Comparison of ENCODE assay signal across 12 cellular contexts in genomic region chr5:56317923-56318561, GRCh38.
DNase-seq lines count a peak whose midpoint lies in the region; ATAC-seq, FAIRE-seq and TF ChIP-seq lines count a peak whose summit lies in the region.
"Had no signal": no experiment of that assay in that cellular context is flagged by ENCODE, and none has a peak within 500 bp of the region (broad histone marks: within the 10 kb centered on the region; RNA-seq: fewer than 3 reads in every experiment).

No MANE protein-coding gene starts in this region.

- no peak overlapping the region for H3K56ac ChIP-seq in H9 (ENCODE audit: insufficient read length, low read depth, low read length)

- peaks cover 46% of the 10 kb centered on the region for H3K4me1 ChIP-seq in SJSA1 (replicated peaks)
- H3K4me1 ChIP-seq in left lung: peaks cover 0 to 4% of the 10 kb centered on the region in 2 donors
- H3K4me1 ChIP-seq in H9 (ENCODE audit: insufficient read depth, low read length): no peaks in the 10 kb centered on the region

- H3K36me3 Mint-ChIP-seq in H9 (ENCODE audit: insufficient read depth in 1 of 3, low read depth in 3 of 3): no peaks in the 10 kb centered on the region
- H3K36me3 Mint-ChIP-seq: activated naive CD4-positive, alpha-beta T cell treated with anti-CD3 and anti-CD28 coated beads, Interleukin-2, amount 50 U/mL, for 24 hours had no signal

- no peak overlapping the region for H2BK120ac ChIP-seq in H9 (ENCODE audit: low read depth, low read length, poor library complexity, severe bottlenecking)

- no peak overlapping the region for H2BK12ac ChIP-seq in H9 (ENCODE audit: insufficient read length, low read depth, low read length)

- no peak overlapping the region for H2AFZ ChIP-seq in H9 (ENCODE audit: low read length)

- H3K23ac ChIP-seq in H9 (ENCODE audit: insufficient read length, low read depth, low read length): no peak overlapping the region

- no peak overlapping the region for H4K8ac ChIP-seq in H9 (replicated peaks; ENCODE audit: insufficient read length, low read depth, low read length)

- no peak overlapping the region for H3K4me3 ChIP-seq in SJSA1
- no peak overlapping the region for H3K4me3 ChIP-seq in left lung

- H3K4ac ChIP-seq in H9 (ENCODE audit: low read depth, low read length): no peak overlapping the region

- H3T11ph ChIP-seq in H9 (ENCODE audit: low read length): no peak overlapping the region

- no peak overlapping the region for H2AK5ac ChIP-seq in H9 (ENCODE audit: insufficient read length, low read length)

- peak; percentile 64 for ATAC-seq in GM19452 (IDR thresholded peaks at IDR 0.05; ENCODE audit: unreplicated experiment)
- ATAC-seq in HG02938 (IDR thresholded peaks at IDR 0.05; ENCODE audit: unreplicated experiment): peak; percentile 79
- ATAC-seq in left lung: no peak
- no peak for ATAC-seq in Right ventricle myocardium superior (ENCODE audit: poor library complexity)

- H3K27me3 Mint-ChIP-seq in H9 (ENCODE audit: low read depth): no peaks in the 10 kb centered on the region
- H3K27me3 Mint-ChIP-seq: activated naive CD4-positive, alpha-beta T cell treated with anti-CD3 and anti-CD28 coated beads, Interleukin-2, amount 50 U/mL, for 24 hours had no signal

- H3K27ac Mint-ChIP-seq in H9: no peak overlapping the region
- H3K27ac Mint-ChIP-seq: activated naive CD4-positive, alpha-beta T cell treated with anti-CD3 and anti-CD28 coated beads, Interleukin-2, amount 50 U/mL, for 24 hours had no signal

- no peaks in the 10 kb centered on the region for H3K36me3 ChIP-seq in SJSA1
- H3K36me3 ChIP-seq in left lung: no peaks in the 10 kb centered on the region

- no CpG with 5 or more reads among the region's 7 CpGs for WGBS in H9 (ENCODE audit: extremely low coverage, insufficient read length, low lambda C conversion rate)

- no peaks in the 10 kb centered on the region for H3K79me1 ChIP-seq in H9 (ENCODE audit: insufficient read depth, low read depth, low read length, poor library complexity, severe bottlenecking)

- H3K27ac ChIP-seq in SJSA1 (peak overlapping the region; percentile 92), left lung (no peak overlapping the region), H9 (ENCODE audit: insufficient read length, low read depth, low read length) (no peak overlapping the region)

- intact Hi-C loops in left lung (cut with DNase I) (no loop called here), Right ventricle myocardium superior (cut with DNase I) (no loop called here)

- H4K5ac ChIP-seq in H9 (ENCODE audit: insufficient read length, low read depth, low read length): no peak overlapping the region

- no peak overlapping the region for H3K4me3 Mint-ChIP-seq in H9
- H3K4me3 Mint-ChIP-seq: activated naive CD4-positive, alpha-beta T cell treated with anti-CD3 and anti-CD28 coated beads, Interleukin-2, amount 50 U/mL, for 24 hours had no signal

- H3K23me2 ChIP-seq in H9 (ENCODE audit: insufficient read length, low read depth, low read length, poor library complexity, severe bottlenecking): no peaks in the 10 kb centered on the region

- no peak overlapping the region for H3K18ac ChIP-seq in H9 (ENCODE audit: insufficient read length, low read depth, low read length)

- no peaks in the 10 kb centered on the region for H3K9me3 ChIP-seq in SJSA1 (replicated peaks)
- H3K9me3 ChIP-seq in left lung: no peaks in the 10 kb centered on the region
- no peaks in the 10 kb centered on the region for H3K9me3 ChIP-seq in H9 (ENCODE audit: control insufficient read depth, low read depth, low read length)

- H3K9me3 Mint-ChIP-seq in H9: no peaks in the 10 kb centered on the region
- H3K9me3 Mint-ChIP-seq: activated naive CD4-positive, alpha-beta T cell treated with anti-CD3 and anti-CD28 coated beads, Interleukin-2, amount 50 U/mL, for 24 hours had no signal

- no peak overlapping the region for H2BK20ac ChIP-seq in H9 (ENCODE audit: low read depth, low read length, poor library complexity, severe bottlenecking)

- in situ Hi-C loops in GM13977 (cut with MboI; ENCODE audit: low pct_unique_long_range_greater_than_20kb, low sequenced_read_pairs, unreplicated experiment): no loop called here

- no peak overlapping the region for H3K14ac ChIP-seq in H9 (ENCODE audit: insufficient read depth, low read length)

- H2BK5ac ChIP-seq in H9 (ENCODE audit: insufficient read length, low read length): no peak overlapping the region

- DNase-seq in GM13977 (ENCODE audit: low spot score): peak; percentile 28
- DNase-seq in SJSA1 (ENCODE audit: low read depth in 1 of 2, low spot score in 2 of 2): peak in 1 of 2 experiments; percentile 89
- no peak for DNase-seq in D721Med (ENCODE audit: insufficient read length, low spot score)
- no peak for DNase-seq in left lung
- DNase-seq in Right ventricle myocardium superior: no peak
- no peak for DNase-seq in H9
- DNase-seq: activated CD4-positive, alpha-beta T cell treated with anti-CD3 and anti-CD28 coated beads, Interleukin-2, amount 50 U/mL, for 48 hours; occipital lobe; OCI-M1 had no signal

- TF ChIP-seq CTCF in GM13977 (IDR thresholded peaks at IDR 0.05; ENCODE audit: extremely low read depth, insufficient read depth, missing control alignments) (no peak), D721Med (IDR thresholded peaks at IDR 0.05; ENCODE audit: insufficient read depth, missing control alignments) (no peak), left lung (IDR thresholded peaks at IDR 0.05) (no peak), H9 (conservative IDR thresholded peaks at IDR 0.05) (no peak)

- no peaks in the 10 kb centered on the region for H3K27me3 ChIP-seq in SJSA1 (replicated peaks)
- H3K27me3 ChIP-seq in left lung: no peaks in the 10 kb centered on the region
- H3K27me3 ChIP-seq in H9 (ENCODE audit: insufficient read depth, low read length): no peaks in the 10 kb centered on the region

- no peaks in the 10 kb centered on the region for H3K79me2 ChIP-seq in H9 (ENCODE audit: insufficient read depth, low read length)

- FAIRE-seq in D721Med (lab: Jason Lieb, UNC): no peak

- no peaks in the 10 kb centered on the region for H4K20me1 ChIP-seq in H9 (ENCODE audit: control insufficient read depth, insufficient read depth, insufficient read length)

- H3K9ac ChIP-seq in H9 (ENCODE audit: extremely low read depth, insufficient read length, low read length): no peak overlapping the region

- H4K91ac ChIP-seq in H9 (ENCODE audit: insufficient read length, low read depth, low read length): no peak overlapping the region

- peaks cover 6 to 10% of the 10 kb centered on the region in 2 experiments for H3K4me1 Mint-ChIP-seq in H9

- no peak overlapping the region for H2BK15ac ChIP-seq in H9 (ENCODE audit: low read depth, low read length)

- H3K4me2 ChIP-seq in H9 (ENCODE audit: insufficient read depth, insufficient read length, low read length): no peak overlapping the region

Comparison
In these comparisons a context has a peak if more than half of its experiments do, and no peak if none do; other contexts are left out.
1. ATAC-seq: peak in GM19452 (single experiment) and HG02938 (single experiment); none in left lung (single experiment) and Right ventricle myocardium superior (single experiment).